In genomic region chr2:190856985-190857384, GRCh38 we compare ENCODE assay signal across 29 cellular contexts. TPM values are rescaled to one million over a fixed set of nuclear protein-coding genes. Genes with fewer than 3 reads are reported as not detected.
A peak's percentile ranks its signal among the peaks of the same experiment; 100 is the strongest.
DNase-seq lines count a peak whose midpoint lies in the region; ATAC-seq and TF ChIP-seq lines count a peak whose summit lies in the region.
"Had no signal": no experiment of that assay in that cellular context is flagged by ENCODE, and none has a peak within 500 bp of the region (broad histone marks: within the 10 kb centered on the region; RNA-seq: fewer than 3 reads in every experiment).

No MANE protein-coding gene starts in this region.

- intact Hi-C loops in vagina (cut with DNase I), result loop anchor here (10.0 kb wide), 1 partner anchor 178 kb away; no protein-coding TSS in a partner anchor

- peaks cover 4% of the 10 kb centered on the region for H3K4me1 ChIP-seq in vagina

- peak; percentile 27; the same call in 1 of the 2 replicates for ATAC-seq in WTC11
- ATAC-seq: left colon had no signal

- TF ChIP-seq POLR2A in vagina (IDR thresholded peaks at IDR 0.05), result no peak

- H3K4me3 Mint-ChIP-seq in WTC11 (no peak overlapping the region), osteocyte (ENCODE audit: unreplicated experiment) (no peak overlapping the region)
- H3K4me3 Mint-ChIP-seq: activated B cell treated with CpG ODN at 0.5 μM for 24 hours; activated naive CD8-positive, alpha-beta T cell treated with anti-CD3 and anti-CD28 coated beads for 36 hours; nephron had no signal

- H3K9me3 Mint-ChIP-seq in WTC11 (peaks cover 2% of the 10 kb centered on the region), osteocyte (ENCODE audit: unreplicated experiment) (no peaks in the 10 kb centered on the region)
- H3K9me3 Mint-ChIP-seq: nephron had no signal

- H3K27me3 ChIP-seq in vagina, result no peaks in the 10 kb centered on the region
- H3K27me3 ChIP-seq: upper lobe of left lung had no signal

- H3K27me3 Mint-ChIP-seq in WTC11 (ENCODE audit: low read depth) (no peaks in the 10 kb centered on the region; the same call in 1 of the 2 replicates), osteocyte (ENCODE audit: unreplicated experiment) (no peaks in the 10 kb centered on the region)
- H3K27me3 Mint-ChIP-seq: activated B cell treated with CpG ODN at 0.5 μM for 24 hours; activated naive CD8-positive, alpha-beta T cell treated with anti-CD3 and anti-CD28 coated beads for 36 hours had no signal

- H3K36me3 ChIP-seq in vagina, result no peaks in the 10 kb centered on the region
- H3K36me3 ChIP-seq: upper lobe of left lung had no signal

- H3K4me1 Mint-ChIP-seq in WTC11, result peaks cover 50% of the 10 kb centered on the region
- H3K4me1 Mint-ChIP-seq in osteocyte (ENCODE audit: unreplicated experiment), result peaks cover 54% of the 10 kb centered on the region

- no peak overlapping the region for H3K4me3 ChIP-seq in vagina
- H3K4me3 ChIP-seq: GM23248, upper lobe of left lung had no signal

- POLR2A ChIA-PET in WTC11 (lab: Charles Lee), result no interaction called here

- TF ChIP-seq CTCF in WTC11 (IDR thresholded peaks at IDR 0.05) (no peak), osteocyte (IDR thresholded peaks at IDR 0.05) (no peak), vagina (IDR thresholded peaks at IDR 0.05) (no peak)

- H3K36me3 Mint-ChIP-seq in WTC11 (no peaks in the 10 kb centered on the region), osteocyte (ENCODE audit: unreplicated experiment) (no peaks in the 10 kb centered on the region)

- CTCF ChIA-PET in WTC11 (lab: Charles Lee), result interaction anchor here (1.6 kb wide), 1 partner anchor 32 kb away, joined by 5 read pairs; no protein-coding TSS in a partner anchor

- no peaks in the 10 kb centered on the region for H3K9me3 ChIP-seq in vagina
- H3K9me3 ChIP-seq: upper lobe of left lung had no signal

- DNase-seq in NCI-H146 (lab: John Stamatoyannopoulos, UW) (peak; percentile 1), NCI-H146 treated with DMSO at 0.1 percent for 48 hours (lab: John Stamatoyannopoulos, UW; ENCODE audit: unreplicated experiment) (no peak), MV-4-11 (lab: John Stamatoyannopoulos, UW) (peak; percentile 1), WTC11 (ENCODE audit: low spot score) (no peak), osteocyte (ENCODE audit: extremely low spot score, unreplicated experiment) (no peak), vagina (ENCODE audit: extremely low spot score in 2 of 2) (no peak), putamen (ENCODE audit: low spot score) (no peak), NCI-H1417 treated with DMSO at 0.1 percent for 48 hours (lab: John Stamatoyannopoulos, UW) (no peak)
- DNase-seq: 8988T; activated B cell treated with CpG ODN at 0.5 μM for 24 hours; activated CD4-positive, alpha-beta T cell treated with anti-CD3 and anti-CD28 coated beads, Interleukin-2, amount 50 U/mL, for 1 hour; activated gamma-delta T cell; activated naive CD8-positive, alpha-beta T cell treated with anti-CD3 and anti-CD28 coated beads for 36 hours; activated T-cell treated with anti-CD3 and anti-CD28 coated beads, Interleukin-2, amount 50 U/mL, for 1 hour; anterior cingulate cortex; Calu3; effector CD4-positive, alpha-beta T cell; GM23248; left colon; mammary epithelial cell; NCI-H1092 treated with DMSO at 0.1 percent for 48 hours; NCI-H2081; NCI-H226; NCI-H526 treated with DMSO at 0.1 percent for 48 hours; small intestine; stimulated activated naive CD4-positive, alpha-beta T cell; T-helper 9 cell; upper lobe of left lung had no signal

- H3K27ac Mint-ChIP-seq in WTC11, result no peak overlapping the region
- peak overlapping the region; percentile 36 for H3K27ac Mint-ChIP-seq in osteocyte (ENCODE audit: unreplicated experiment)
- H3K27ac Mint-ChIP-seq: activated B cell treated with CpG ODN at 0.5 μM for 24 hours; activated naive CD8-positive, alpha-beta T cell treated with anti-CD3 and anti-CD28 coated beads for 36 hours; nephron had no signal

- H3K27ac ChIP-seq in vagina, result no peak overlapping the region
- H3K27ac ChIP-seq: upper lobe of left lung had no signal

TF ChIP-seq in WTC11, 78 proteins besides CTCF, POLR2A, EP300 and RAD21 (continues in another document):
- TF ChIP-seq ZBTB21 (CRISPR knock-in tag; IDR thresholded peaks at IDR 0.05; ENCODE audit: borderline replicate concordance) (no peak), ELF4 (CRISPR knock-in tag; IDR thresholded peaks at IDR 0.05; ENCODE audit: low read depth) (no peak), HMGXB4 (CRISPR knock-in tag; IDR thresholded peaks at IDR 0.05) (no peak), FOXJ3 (CRISPR knock-in tag; IDR thresholded peaks at IDR 0.05; ENCODE audit: borderline replicate concordance) (no peak), ZBTB43 (CRISPR knock-in tag; IDR thresholded peaks at IDR 0.05) (no peak), SMAD3 (CRISPR knock-in tag; IDR thresholded peaks at IDR 0.05; ENCODE audit: borderline replicate concordance) (no peak), GTF2I (CRISPR knock-in tag; conservative IDR thresholded peaks at IDR 0.05) (no peak), ZNF416 (CRISPR knock-in tag; IDR thresholded peaks at IDR 0.05) (no peak), NR2C2 (CRISPR knock-in tag; IDR thresholded peaks at IDR 0.05) (no peak), TEAD1 (CRISPR knock-in tag; IDR thresholded peaks at IDR 0.05) (no peak), SP1 (CRISPR knock-in tag; conservative IDR thresholded peaks at IDR 0.05) (no peak), ZNF425 (CRISPR knock-in tag; conservative IDR thresholded peaks at IDR 0.05) (no peak)

RNA-seq across cellular contexts. Expression of gene GLS, which starts 23.6 kb away (rescaled TPM):
- total RNA-seq in WTC11 (2021), result 102 to 115 TPM (median 102 TPM) in 3 replicates
- 167 and 178 TPM in 2 replicates for total RNA-seq in osteocyte
- total RNA-seq in vagina, result 88.9 TPM

Comparison
In these comparisons a context has a peak if more than half of its experiments do, and no peak if none do; other contexts are left out.
1. DNase-seq: peak in NCI-H146 (single experiment) and MV-4-11 (single experiment); none in NCI-H146 treated with DMSO at 0.1 percent for 48 hours (single experiment), WTC11 (single experiment), osteocyte (single experiment), vagina (0 of 2), putamen (single experiment) and NCI-H1417 treated with DMSO at 0.1 percent for 48 hours (single experiment).